11 cellular contexts compared by ENCODE assay signal in the genomic region with DNA sequence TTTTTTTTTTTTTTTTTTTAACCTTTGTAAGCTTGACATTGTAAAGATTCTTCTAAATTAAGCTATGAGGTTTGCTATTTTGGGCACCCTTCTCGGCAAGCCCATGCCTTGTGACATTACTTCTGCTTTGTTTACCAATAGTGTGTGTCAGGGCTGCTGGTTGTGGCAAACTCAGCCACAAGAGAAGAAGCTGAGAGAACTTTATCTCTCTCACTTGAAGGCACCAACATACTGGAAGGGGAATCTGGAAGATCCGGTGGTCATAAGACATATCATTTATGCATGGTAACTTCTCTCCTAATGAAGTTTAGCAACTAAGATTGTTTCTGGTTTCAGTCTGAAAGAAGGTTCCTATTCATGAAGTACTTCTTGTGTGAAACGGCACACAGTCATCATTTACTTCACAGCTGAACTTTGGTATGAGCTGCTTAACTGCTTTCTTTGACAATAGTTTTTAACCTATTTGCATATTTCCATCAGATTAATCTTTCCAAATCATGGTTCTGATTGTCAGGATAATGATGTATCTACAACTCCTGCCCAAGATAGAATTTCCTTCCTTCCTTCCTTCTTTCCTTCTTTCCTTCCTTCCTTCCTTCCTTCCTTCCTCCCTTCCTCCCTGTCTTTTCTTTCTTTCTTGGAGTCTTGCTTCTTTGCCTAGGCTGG.
DNase-seq lines count a peak whose midpoint lies in the region; ATAC-seq, FAIRE-seq and TF ChIP-seq lines count a peak whose summit lies in the region.
"Had no signal": no experiment of that assay in that cellular context is flagged by ENCODE, and none has a peak within 500 bp of the region (broad histone marks: within the 10 kb centered on the region; RNA-seq: fewer than 3 reads in every experiment).

No MANE protein-coding gene starts in this region.

- intact Hi-C loops in thyroid gland (cut with DNase I) = no loop called here
- intact Hi-C loops in Caco-2 (cut with micrococcal nuclease; ENCODE audit: unreplicated experiment) = no loop called here

- CTCF ChIA-PET in Caco-2 (lab: Charles Lee) = no interaction called here

- TF ChIP-seq CTCF in thyroid gland (IDR thresholded peaks at IDR 0.05) = no peak
- TF ChIP-seq CTCF in Caco-2 (IDR thresholded peaks at IDR 0.05; ENCODE audit: insufficient read depth in 1 of 2, low read depth in 1 of 2, low read length in 1 of 2, severe bottlenecking in 1 of 2, unreplicated experiment in 1 of 2) = no peak

- no peak for TF ChIP-seq POLR2A in thyroid gland (IDR thresholded peaks at IDR 0.05)

- no peaks in the 10 kb centered on the region for H3K9me3 ChIP-seq in thyroid gland
- no peaks in the 10 kb centered on the region for H3K9me3 ChIP-seq in Caco-2

- FAIRE-seq in HTR-8/SVneo (lab: Jason Lieb, UNC) = no peak
- FAIRE-seq: kidney had no signal

- BruUV-seq in Caco-2 (replicated peaks; lab: Mats Ljungman, UMichigan) = no TSS peak

- peak; percentile 86 for ATAC-seq in GM18508 (IDR thresholded peaks at IDR 0.05; ENCODE audit: insufficient read depth, unreplicated experiment)
- ATAC-seq in GM21529 (IDR thresholded peaks at IDR 0.05; ENCODE audit: unreplicated experiment) = peak; percentile 81
- peak; percentile 90 for ATAC-seq in HG03432 (IDR thresholded peaks at IDR 0.05; ENCODE audit: unreplicated experiment)
- ATAC-seq: Panc1 had no signal

- H3K27me3 ChIP-seq in thyroid gland (no peaks in the 10 kb centered on the region), Caco-2 (replicated peaks; ENCODE audit: control insufficient read depth, insufficient read depth, low read length) (no peaks in the 10 kb centered on the region)

- no peaks in the 10 kb centered on the region for H3K36me3 ChIP-seq in thyroid gland
- no peaks in the 10 kb centered on the region for H3K36me3 ChIP-seq in Caco-2 (ENCODE audit: control insufficient read depth, insufficient read depth, low read length)

- H3K4me3 ChIP-seq in thyroid gland (replicated peaks in 1 of 3) = no peak overlapping the region
- H3K4me3 ChIP-seq in Caco-2 (ENCODE audit: low read depth, low read length) = no peak overlapping the region
- H3K4me3 ChIP-seq: skin epidermis had no signal

- H3K27me3 Mint-ChIP-seq in Caco-2 (ENCODE audit: insufficient read depth, unreplicated experiment) = no peaks in the 10 kb centered on the region

- no peak overlapping the region for H3K4me3 Mint-ChIP-seq in Caco-2 (ENCODE audit: unreplicated experiment)

- 88 to 91% methylated on average over 3 of the region's 3 CpGs for WGBS in thyroid gland, 2 donors

- H3K4me1 ChIP-seq in thyroid gland (peaks cover 0 to 10% of the 10 kb centered on the region in 2 donors), Caco-2 (no peaks in the 10 kb centered on the region)

- H3K9me3 Mint-ChIP-seq in Caco-2 (ENCODE audit: unreplicated experiment) = peaks cover 21% of the 10 kb centered on the region

- POLR2A ChIA-PET in Caco-2 (lab: Charles Lee) = no interaction called here

- H3K4me1 Mint-ChIP-seq in Caco-2 (ENCODE audit: low read depth, unreplicated experiment) = no peaks in the 10 kb centered on the region

- no peaks in the 10 kb centered on the region for H3K36me3 Mint-ChIP-seq in Caco-2 (ENCODE audit: insufficient read depth, unreplicated experiment)

- DNase-seq in germinal center (ENCODE audit: low spot score) = peak; percentile 36
- DNase-seq in thyroid gland = no peak
- no peak for DNase-seq in stimulated activated CD4-positive, alpha-beta T cell treated with anti-CD3 and anti-CD28 coated beads, Interleukin-1b, Interleukin-23, amount 100 ng/mL, for 48 hours
- no peak for DNase-seq in HTR-8/SVneo (ENCODE audit: insufficient read length, low spot score)
- DNase-seq in Caco-2 = no peak
- DNase-seq: kidney had no signal

- no peak overlapping the region for H3K27ac Mint-ChIP-seq in Caco-2 (ENCODE audit: unreplicated experiment)

- H3K27ac ChIP-seq in thyroid gland = no peak overlapping the region
- H3K27ac ChIP-seq: skin epidermis had no signal
